In genomic region chr2:188114014-188114413, GRCh38 we compare ENCODE assay signal across 16 cellular contexts.
DNase-seq lines count a peak whose midpoint lies in the region; ATAC-seq, FAIRE-seq and TF ChIP-seq lines count a peak whose summit lies in the region.
"Had no signal": no experiment of that assay in that cellular context is flagged by ENCODE, and none has a peak within 500 bp of the region (broad histone marks: within the 10 kb centered on the region; RNA-seq: fewer than 3 reads in every experiment).

No MANE protein-coding gene starts in this region.

- no peaks in the 10 kb centered on the region for H3F3A ChIP-seq in PC-9 (ENCODE audit: insufficient read depth, low read depth)

- H3K79me2 ChIP-seq in PC-9 (ENCODE audit: low read depth) (no peaks in the 10 kb centered on the region), endothelial cell of umbilical vein (ENCODE audit: control insufficient read depth, insufficient read depth, low read length) (no peaks in the 10 kb centered on the region), Karpas-422 (ENCODE audit: low read length) (no peaks in the 10 kb centered on the region)

- H3K4me3 ChIP-seq in PC-9: no peak overlapping the region
- H3K4me3 ChIP-seq in endothelial cell of umbilical vein (replicated peaks in 1 of 3; ENCODE audit: insufficient read depth in 1 of 3, low read depth in 1 of 3, low read length in 3 of 3): no peak overlapping the region
- H3K4me3 ChIP-seq in skeletal muscle cell (ENCODE audit: low read depth, low read length): no peak overlapping the region
- H3K4me3 ChIP-seq in Karpas-422 (ENCODE audit: low read length): no peak overlapping the region
- H3K4me3 ChIP-seq: esophagus squamous epithelium, pancreas, thyroid gland had no signal

- TF ChIP-seq POLR2A in endothelial cell of umbilical vein (IDR thresholded peaks at IDR 0.05; ENCODE audit: low read depth, low read length): no peak

- no peaks in the 10 kb centered on the region for H3K9me3 ChIP-seq in PC-9 (ENCODE audit: insufficient read depth, low read depth)
- H3K9me3 ChIP-seq in endothelial cell of umbilical vein (replicated peaks; ENCODE audit: control insufficient read depth, insufficient read depth, low read length): no peaks in the 10 kb centered on the region
- H3K9me3 ChIP-seq in Karpas-422 (ENCODE audit: low read length): peaks cover 14% of the 10 kb centered on the region; the same call in 1 of the 2 replicates
- H3K9me3 ChIP-seq: esophagus squamous epithelium, pancreas, thyroid gland had no signal

- H2AFZ ChIP-seq in PC-9 (peak overlapping the region; percentile 52; the same call in 1 of the 2 replicates), endothelial cell of umbilical vein (ENCODE audit: low read depth, low read length) (peak overlapping the region; percentile 25), Karpas-422 (ENCODE audit: low read length) (no peak overlapping the region)

- DNase-seq in NCI-H146 (lab: John Stamatoyannopoulos, UW) (peak; percentile 9), NCI-H146 treated with DMSO at 0.1 percent for 48 hours (lab: John Stamatoyannopoulos, UW; ENCODE audit: unreplicated experiment) (no peak), PC-9 (no peak), endothelial cell of umbilical vein (ENCODE audit: low read depth, low spot score) (peak; percentile 57), skeletal muscle cell (ENCODE audit: low read depth) (peak; percentile 28), NCI-H524 treated with DMSO at 0.1 percent for 48 hours (lab: John Stamatoyannopoulos, UW) (no peak), Karpas-422 (no peak)
- DNase-seq: 8988T, esophagus squamous epithelium, midbrain, MM.1S, NCI-H345, pancreas, RPMI8226, thyroid gland had no signal

- H3K9me2 ChIP-seq in PC-9 (ENCODE audit: insufficient read depth) (no peaks in the 10 kb centered on the region; the same call in 1 of the 2 replicates), Karpas-422 (replicated peaks; ENCODE audit: insufficient read depth, low read length) (no peaks in the 10 kb centered on the region)

- H3K27ac ChIP-seq in PC-9: no peak overlapping the region
- no peak overlapping the region for H3K27ac ChIP-seq in endothelial cell of umbilical vein (ENCODE audit: insufficient read depth, low read depth, low read length)
- no peak overlapping the region for H3K27ac ChIP-seq in Karpas-422 (ENCODE audit: low read length)
- H3K27ac ChIP-seq: esophagus squamous epithelium, pancreas, thyroid gland had no signal

- ATAC-seq in HG03139 (IDR thresholded peaks at IDR 0.05; ENCODE audit: unreplicated experiment): no peak
- ATAC-seq: pancreas had no signal

- no peaks in the 10 kb centered on the region for H3K27me3 ChIP-seq in PC-9 (ENCODE audit: insufficient read depth, low read depth)
- no peaks in the 10 kb centered on the region for H3K27me3 ChIP-seq in endothelial cell of umbilical vein (ENCODE audit: control insufficient read depth in 2 of 2, insufficient read depth in 2 of 2, low read length in 2 of 2)
- no peaks in the 10 kb centered on the region for H3K27me3 ChIP-seq in Karpas-422 (ENCODE audit: low read length)
- H3K27me3 ChIP-seq: esophagus squamous epithelium, pancreas, thyroid gland had no signal

- CTCF ChIA-PET in PC-9 (lab: Charles Lee): no interaction called here
- CTCF ChIA-PET in endothelial cell of umbilical vein (lab: Charles Lee): interaction anchor here (0.7 to 1.8 kb wide), 4 partner anchors 9 to 256 kb away, joined by 3 to 5 read pairs (median 4); no protein-coding TSS in a partner anchor

- dilution Hi-C loops in endothelial cell of umbilical vein (cut with MboI; ENCODE audit: extremely low pct_ligation_motif_present, low sequenced_read_pairs): no loop called here

- intact Hi-C loops in PC-9 (cut with micrococcal nuclease; ENCODE audit: unreplicated experiment): no loop called here
- intact Hi-C loops in endothelial cell of umbilical vein (cut with micrococcal nuclease): loop anchor here (10.0 kb wide), 1 partner anchor 251 kb away; no protein-coding TSS in a partner anchor

- H3K36me3 ChIP-seq in PC-9 (ENCODE audit: low read depth): no peaks in the 10 kb centered on the region
- no peaks in the 10 kb centered on the region for H3K36me3 ChIP-seq in endothelial cell of umbilical vein (ENCODE audit: control insufficient read depth in 2 of 2, extremely low read depth in 1 of 2, insufficient read depth in 2 of 2, low read length in 2 of 2)
- H3K36me3 ChIP-seq in Karpas-422 (ENCODE audit: insufficient read depth, low read length): no peaks in the 10 kb centered on the region
- H3K36me3 ChIP-seq: esophagus squamous epithelium, pancreas, thyroid gland had no signal

- H3K9ac ChIP-seq in endothelial cell of umbilical vein (replicated peaks; ENCODE audit: extremely low read depth, insufficient read depth, low read length) (no peak overlapping the region), Karpas-422 (ENCODE audit: low read length) (no peak overlapping the region)

- no peak overlapping the region for H3K4me2 ChIP-seq in PC-9
- H3K4me2 ChIP-seq in endothelial cell of umbilical vein (ENCODE audit: insufficient read depth, low read length): peak overlapping the region; percentile 22
- no peak overlapping the region for H3K4me2 ChIP-seq in Karpas-422 (ENCODE audit: low read depth, low read length, poor library complexity, severe bottlenecking)

- H3K4me1 ChIP-seq in PC-9 (replicated peaks; ENCODE audit: insufficient read depth): no peaks in the 10 kb centered on the region
- H3K4me1 ChIP-seq in endothelial cell of umbilical vein (ENCODE audit: control insufficient read depth, extremely low read depth, insufficient read depth, low read length): peaks cover 6% of the 10 kb centered on the region
- H3K4me1 ChIP-seq in Karpas-422 (ENCODE audit: low read length): no peaks in the 10 kb centered on the region
- H3K4me1 ChIP-seq: esophagus squamous epithelium, pancreas, thyroid gland had no signal

- BruUV-seq in PC-9 (replicated peaks; lab: Mats Ljungman, UMichigan) (no TSS peak), endothelial cell of umbilical vein (replicated peaks; lab: Mats Ljungman, UMichigan) (no TSS peak)

- H4K20me1 ChIP-seq in PC-9 (ENCODE audit: insufficient read depth) (no peaks in the 10 kb centered on the region), endothelial cell of umbilical vein (replicated peaks; ENCODE audit: control insufficient read depth, extremely low read depth, insufficient read depth, low read length) (no peaks in the 10 kb centered on the region), Karpas-422 (ENCODE audit: insufficient read depth, low read depth, low read length) (no peaks in the 10 kb centered on the region)

- no peaks in the 10 kb centered on the region for H3K9me1 ChIP-seq in endothelial cell of umbilical vein (replicated peaks; ENCODE audit: control insufficient read depth, extremely low read depth, insufficient read depth, low read length)

- no peak for TF ChIP-seq CTCF in PC-9 (conservative IDR thresholded peaks at IDR 0.05)
- no peak for TF ChIP-seq CTCF in endothelial cell of umbilical vein (IDR thresholded peaks at IDR 0.05; ENCODE audit: extremely low read depth in 1 of 2, insufficient read depth in 1 of 2, low read depth in 1 of 2, low read length in 2 of 2)

- POLR2A ChIA-PET in PC-9 (lab: Charles Lee; ENCODE audit: unreplicated experiment) (no interaction called here), endothelial cell of umbilical vein (lab: Charles Lee) (no interaction called here)

- FAIRE-seq in endothelial cell of umbilical vein (lab: Jason Lieb, UNC): no peak

TF ChIP-seq in endothelial cell of umbilical vein, 7 proteins besides CTCF, POLR2A, EP300 and RAD21:
- no peak for TF ChIP-seq MAX (IDR thresholded peaks at IDR 0.05; ENCODE audit: insufficient read depth, insufficient read length)
- TF ChIP-seq MYC (IDR thresholded peaks at IDR 0.05; ENCODE audit: low read depth, low read length): no peak
- TF ChIP-seq GATA2 (IDR thresholded peaks at IDR 0.05; ENCODE audit: insufficient read depth, insufficient read length, low read depth, low read length): peak; percentile 24
TF ChIP-seq in endothelial cell of umbilical vein: peak in this region for 1.

Comparison
In these comparisons a context has a peak if more than half of its experiments do, and no peak if none do; other contexts are left out.
1. DNase-seq: peak in NCI-H146 (single experiment), endothelial cell of umbilical vein (single experiment) and skeletal muscle cell (single experiment); none in NCI-H146 treated with DMSO at 0.1 percent for 48 hours (single experiment), PC-9 (0 of 2), NCI-H524 treated with DMSO at 0.1 percent for 48 hours (single experiment) and Karpas-422 (single experiment).